1 cellular context compared by ENCODE assay signal in the genomic region with DNA sequence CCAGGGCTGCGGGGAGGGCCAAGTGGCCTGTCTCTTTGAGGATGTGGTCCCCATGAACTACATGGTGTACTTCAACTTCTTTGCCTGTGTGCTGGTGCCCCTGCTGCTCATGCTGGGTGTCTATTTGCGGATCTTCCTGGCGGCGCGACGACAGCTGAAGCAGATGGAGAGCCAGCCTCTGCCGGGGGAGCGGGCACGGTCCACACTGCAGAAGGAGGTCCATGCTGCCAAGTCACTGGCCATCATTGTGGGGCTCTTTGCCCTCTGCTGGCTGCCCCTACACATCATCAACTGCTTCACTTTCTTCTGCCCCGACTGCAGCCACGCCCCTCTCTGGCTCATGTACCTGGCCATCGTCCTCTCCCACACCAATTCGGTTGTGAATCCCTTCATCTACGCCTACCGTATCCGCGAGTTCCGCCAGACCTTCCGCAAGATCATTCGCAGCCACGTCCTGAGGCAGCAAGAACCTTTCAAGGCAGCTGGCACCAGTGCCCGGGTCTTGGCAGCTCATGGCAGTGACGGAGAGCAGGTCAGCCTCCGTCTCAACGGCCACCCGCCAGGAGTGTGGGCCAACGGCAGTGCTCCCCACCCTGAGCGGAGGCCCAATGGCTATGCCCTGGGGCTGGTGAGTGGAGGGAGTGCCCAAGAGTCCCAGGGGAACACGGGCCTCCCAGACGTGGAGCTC.
TF ChIP-seq lines count a peak whose summit lies in the region.

No MANE protein-coding gene starts in this region.

TF ChIP-seq in HepG2, 621 proteins besides CTCF, POLR2A, EP300 and RAD21:
- TF ChIP-seq KDM6A (CRISPR knock-in tag; IDR thresholded peaks at IDR 0.05; ENCODE audit: low read depth) (no peak), ZNF605 (CRISPR knock-in tag; IDR thresholded peaks at IDR 0.05) (no peak)
